Comparison of ENCODE assay signal across 13 cellular contexts in genomic region chr1:44485933-44486475, GRCh38.
DNase-seq lines count a peak whose midpoint lies in the region; ATAC-seq and TF ChIP-seq lines count a peak whose summit lies in the region.
"Had no signal": no experiment of that assay in that cellular context is flagged by ENCODE, and none has a peak within 500 bp of the region (broad histone marks: within the 10 kb centered on the region; RNA-seq: fewer than 3 reads in every experiment).

No MANE protein-coding gene starts in this region.

- no peaks in the 10 kb centered on the region for H3K9me3 ChIP-seq in neutrophil

- ATAC-seq in Right ventricle myocardium superior (ENCODE audit: poor library complexity) = peak; percentile 38
- no peak for ATAC-seq in left cardiac atrium
- ATAC-seq in HG03520 (IDR thresholded peaks at IDR 0.05; ENCODE audit: unreplicated experiment) = no peak

- DNase-seq in Right ventricle myocardium superior (no peak), left cardiac atrium (no peak), retina (no peak), T1000 (lab: John Stamatoyannopoulos, UW) (no peak), NCI-H2081 treated with DMSO at 0.1 percent for 48 hours (lab: John Stamatoyannopoulos, UW) (no peak)
- DNase-seq: activated effector memory CD4-positive, alpha-beta T cell treated with Interleukin-2 at 50 U/mL for 16 hours; endodermal cell; NCI-H2029; stimulated activated naive CD4-positive, alpha-beta T cell; WERI-Rb-1 had no signal

- H3K4me3 Mint-ChIP-seq in dendritic cell treated with granulocyte-macrophage colony-stimulating factor and Interleukin-4, amounts not matched to agents 40 ng/mL and 50 ng/mL, for 4 days = peak overlapping the region; percentile 23
- H3K4me3 Mint-ChIP-seq: endodermal cell had no signal

- H3K4me3 ChIP-seq in neutrophil (ENCODE audit: low read depth in 1 of 2, low read length in 1 of 2) = peak overlapping the region; percentile 24 to 37

- H3K27ac Mint-ChIP-seq in dendritic cell treated with granulocyte-macrophage colony-stimulating factor and Interleukin-4, amounts not matched to agents 40 ng/mL and 50 ng/mL, for 4 days = no peak overlapping the region

- H3K4me1 ChIP-seq in neutrophil (ENCODE audit: control insufficient read depth in 1 of 2, insufficient read depth in 1 of 2, low read depth in 1 of 2, low read length in 1 of 2) = peaks cover 32 to 34% of the 10 kb centered on the region in 2 experiments

- H3K36me3 Mint-ChIP-seq in dendritic cell treated with granulocyte-macrophage colony-stimulating factor and Interleukin-4, amounts not matched to agents 40 ng/mL and 50 ng/mL, for 4 days (ENCODE audit: low read depth) = no peaks in the 10 kb centered on the region

- peaks cover 9% of the 10 kb centered on the region for H3K27me3 Mint-ChIP-seq in dendritic cell treated with granulocyte-macrophage colony-stimulating factor and Interleukin-4, amounts not matched to agents 40 ng/mL and 50 ng/mL, for 4 days

- H3K36me3 ChIP-seq in neutrophil = no peaks in the 10 kb centered on the region
- H3K36me3 ChIP-seq: WERI-Rb-1 had no signal

- peak overlapping the region; percentile 90 for H3K27ac ChIP-seq in neutrophil
- H3K27ac ChIP-seq: WERI-Rb-1 had no signal

- H3K27me3 ChIP-seq in neutrophil = no peaks in the 10 kb centered on the region

- TF ChIP-seq CTCF in neutrophil (IDR thresholded peaks at IDR 0.05) = no peak

- peaks cover 18% of the 10 kb centered on the region for H3K4me1 Mint-ChIP-seq in dendritic cell treated with granulocyte-macrophage colony-stimulating factor and Interleukin-4, amounts not matched to agents 40 ng/mL and 50 ng/mL, for 4 days (ENCODE audit: low read depth)

- intact Hi-C loops in Right ventricle myocardium superior (cut with DNase I) (no loop called here), left cardiac atrium (cut with DNase I) (no loop called here)
- intact Hi-C loops in dendritic cell treated with granulocyte-macrophage colony-stimulating factor and Interleukin-4, amounts not matched to agents 40 ng/mL and 50 ng/mL, for 4 days (cut with micrococcal nuclease) = no loop called here

- H3K9me3 Mint-ChIP-seq in dendritic cell treated with granulocyte-macrophage colony-stimulating factor and Interleukin-4, amounts not matched to agents 40 ng/mL and 50 ng/mL, for 4 days = no peaks in the 10 kb centered on the region
- H3K9me3 Mint-ChIP-seq: endodermal cell had no signal
